9 cellular contexts compared by ENCODE assay signal in the genomic region with DNA sequence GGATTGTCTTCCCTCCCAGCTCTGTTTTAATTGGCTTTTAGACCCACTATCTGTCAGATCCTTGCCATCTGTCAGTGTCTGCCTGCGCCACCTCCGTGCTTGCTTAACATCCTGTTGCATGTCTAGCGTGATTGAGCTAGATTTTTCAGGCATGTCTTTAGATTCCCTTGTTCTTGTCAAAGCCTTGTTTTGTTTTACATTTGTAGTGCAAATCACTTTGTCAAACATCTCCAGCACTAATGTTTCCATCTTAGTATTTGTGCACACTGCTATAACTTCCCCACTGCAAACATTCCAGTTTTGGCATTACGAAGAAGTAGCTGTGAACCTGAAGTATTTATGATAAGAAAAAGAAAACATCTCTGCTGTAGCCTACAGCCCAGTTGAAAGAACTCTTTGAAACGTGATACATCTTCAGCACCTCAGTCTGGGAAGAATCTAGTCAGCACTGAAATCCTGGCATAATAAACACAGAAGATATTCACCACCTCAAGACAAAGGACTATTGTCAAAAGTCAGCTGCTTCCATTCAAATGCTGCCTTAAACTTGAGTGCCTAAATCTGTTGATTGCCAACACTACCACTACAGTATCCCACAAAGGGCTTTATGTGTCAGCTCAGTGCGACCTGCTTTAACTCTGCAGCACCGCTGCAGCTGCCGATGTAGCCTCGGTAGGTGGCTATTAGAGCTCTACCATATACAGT.
DNase-seq lines count a peak whose midpoint lies in the region; TF ChIP-seq lines count a peak whose summit lies in the region.
"Had no signal": no experiment of that assay in that cellular context is flagged by ENCODE, and none has a peak within 500 bp of the region (broad histone marks: within the 10 kb centered on the region; RNA-seq: fewer than 3 reads in every experiment).

No MANE protein-coding gene starts in this region.

- H3K27ac ChIP-seq in epithelial cell of prostate (peak overlapping the region; percentile 15), ascending aorta (peak overlapping the region in 1 of 2 donors; percentile 13)

- no peak overlapping the region for H3K4me3 ChIP-seq in ascending aorta
- H3K4me3 ChIP-seq: adrenal gland had no signal

- intact Hi-C loops in ascending aorta (cut with DNase I): loop anchor here (10.0 kb wide), 2 partner anchors 108 to 248 kb away; partner anchors contain the start of gene FNBP1L

- no peaks in the 10 kb centered on the region for H3K4me1 ChIP-seq in ascending aorta

- TF ChIP-seq CTCF in ascending aorta (IDR thresholded peaks at IDR 0.05): no peak

- DNase-seq in EL (peak; percentile 48), NCI-H526 treated with DMSO at 0.1 percent for 48 hours (lab: John Stamatoyannopoulos, UW) (peak; percentile 66), epithelial cell of prostate (ENCODE audit: low read depth, low spot score) (no peak), nucleus accumbens (lab: John Stamatoyannopoulos, UW) (peak in 30 of 56 donors; percentile 3 to 67 (median 30)), iPS-NIHi7 (ENCODE audit: extremely low spot score) (no peak), ascending aorta (ENCODE audit: low spot score in 2 of 2) (no peak), DMS53 (lab: John Stamatoyannopoulos, UW) (no peak)
- DNase-seq in activated CD4-positive, alpha-beta T cell treated with anti-CD3 and anti-CD28 coated beads for 48 hours: no peak

- H3K27me3 ChIP-seq in ascending aorta: no peaks in the 10 kb centered on the region
- H3K27me3 ChIP-seq: adrenal gland had no signal

- H3K36me3 ChIP-seq in ascending aorta: peaks cover 0 to 12% of the 10 kb centered on the region in 2 donors
- H3K36me3 ChIP-seq: adrenal gland had no signal

- H3K9me3 ChIP-seq in ascending aorta: no peaks in the 10 kb centered on the region
- H3K9me3 ChIP-seq: adrenal gland had no signal

Comparison
In these comparisons a context has a peak if more than half of its experiments do, and no peak if none do; other contexts are left out.
1. DNase-seq: peak in EL (single experiment), NCI-H526 treated with DMSO at 0.1 percent for 48 hours (single experiment) and nucleus accumbens (30 of 56); none in epithelial cell of prostate (single experiment), iPS-NIHi7 (single experiment), ascending aorta (0 of 2), DMS53 (single experiment) and activated CD4-positive, alpha-beta T cell treated with anti-CD3 and anti-CD28 coated beads for 48 hours (single experiment).